1 cellular context compared by ENCODE assay signal in the genomic region with DNA sequence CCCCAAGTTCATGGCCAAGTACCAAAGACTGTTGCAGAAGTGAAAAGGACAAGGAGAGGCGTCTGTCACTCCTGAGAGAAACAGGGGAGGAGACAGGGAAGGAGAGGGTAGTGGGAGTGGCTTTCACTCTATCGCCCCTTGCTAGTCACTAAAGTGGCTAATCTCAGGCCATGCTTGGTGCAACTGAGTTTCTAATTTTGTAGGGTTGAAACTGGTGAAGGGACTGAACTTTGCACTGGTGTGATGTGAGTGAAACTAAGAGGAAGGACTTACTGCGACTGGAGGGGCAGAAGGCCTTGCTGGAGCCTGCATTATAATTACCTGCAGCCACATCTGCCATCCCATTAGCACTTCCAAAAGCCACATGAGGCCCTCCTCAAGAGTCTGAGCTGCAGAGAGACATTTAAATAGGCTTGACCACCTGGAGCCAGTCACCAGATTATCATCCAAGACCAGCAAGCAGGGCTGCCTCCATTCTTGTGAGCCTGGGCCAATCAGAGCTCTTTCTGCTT.
TF ChIP-seq lines count a peak whose summit lies in the region.

No MANE protein-coding gene starts in this region.

TF ChIP-seq in WTC11, 78 proteins besides CTCF, POLR2A, EP300 and RAD21 (continued from another document):
- no peak for TF ChIP-seq ATF6 (CRISPR knock-in tag; IDR thresholded peaks at IDR 0.05)
- no peak for TF ChIP-seq TEAD1 (CRISPR knock-in tag; IDR thresholded peaks at IDR 0.05)
- TF ChIP-seq FOXP1 (CRISPR knock-in tag; IDR thresholded peaks at IDR 0.05; ENCODE audit: borderline replicate concordance) = no peak
- TF ChIP-seq ZNF423 (CRISPR knock-in tag; IDR thresholded peaks at IDR 0.05) = peak; percentile 31; the same call in 1 of the 2 replicates
